8 cellular contexts compared by ENCODE assay signal in the genomic region with DNA sequence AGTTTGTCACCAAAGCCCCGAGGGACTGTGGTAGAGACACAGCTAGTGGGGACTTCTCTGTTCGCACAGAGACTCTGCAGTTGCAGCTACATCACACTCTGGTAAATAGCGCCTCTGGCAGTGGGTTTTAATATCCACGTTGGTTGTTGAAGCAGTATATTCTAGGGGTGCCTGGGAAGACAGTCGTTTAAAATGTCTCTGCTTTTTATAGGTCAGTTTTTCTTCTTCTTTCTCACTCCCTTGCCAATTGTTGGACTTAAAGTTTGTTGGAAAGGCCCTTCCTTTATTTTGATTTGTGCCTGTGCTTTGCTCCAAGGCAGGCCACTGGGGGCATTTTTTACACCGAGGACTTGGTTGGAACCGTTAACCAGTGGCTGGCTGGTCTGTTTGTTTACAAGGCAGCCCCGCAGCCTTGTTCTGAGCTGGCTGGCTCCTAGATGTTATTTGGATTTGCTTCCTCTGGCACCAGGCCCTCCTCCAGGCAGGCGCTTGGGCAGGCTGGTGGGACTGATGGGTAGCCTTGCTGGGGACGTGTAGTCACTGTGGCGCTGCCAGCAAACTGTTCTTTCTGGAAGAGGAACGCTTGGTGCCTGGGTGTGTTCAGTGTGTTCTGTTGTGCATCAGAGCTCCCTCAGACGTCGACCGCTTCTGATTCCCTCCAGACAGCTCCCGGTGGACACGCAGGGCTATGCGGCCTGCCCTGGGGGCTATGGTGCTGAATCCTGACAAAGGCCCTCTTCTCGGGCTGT.
DNase-seq lines count a peak whose midpoint lies in the region; ATAC-seq and TF ChIP-seq lines count a peak whose summit lies in the region.

No MANE protein-coding gene starts in this region.

- TF ChIP-seq CTCF in chondrocyte (IDR thresholded peaks at IDR 0.05) = peak; percentile 41
- no peak for TF ChIP-seq CTCF in neural crest cell (conservative IDR thresholded peaks at IDR 0.05)

- DNase-seq in COLO668 (lab: John Stamatoyannopoulos, UW; ENCODE audit: unreplicated experiment) (peak; percentile 20), NCI-H1694 (lab: John Stamatoyannopoulos, UW) (peak; percentile 75), chondrocyte (ENCODE audit: low spot score) (no peak), neural crest cell (ENCODE audit: low read depth, low spot score) (no peak), AML-193 (lab: John Stamatoyannopoulos, UW) (no peak)

- H3K4me1 Mint-ChIP-seq in chondrocyte (ENCODE audit: low read depth) (peaks cover 39% of the 10 kb centered on the region), neural crest cell (peaks cover 16% of the 10 kb centered on the region)

- ATAC-seq in HG02759 (IDR thresholded peaks at IDR 0.05; ENCODE audit: unreplicated experiment) (no peak), GM18498 (IDR thresholded peaks at IDR 0.05; ENCODE audit: unreplicated experiment) (no peak), HG02763 (IDR thresholded peaks at IDR 0.05; ENCODE audit: unreplicated experiment) (no peak)

- H3K9me3 Mint-ChIP-seq in chondrocyte (ENCODE audit: low read depth) = no peaks in the 10 kb centered on the region
- no peaks in the 10 kb centered on the region for H3K9me3 Mint-ChIP-seq in neural crest cell

- H3K27ac Mint-ChIP-seq in chondrocyte (ENCODE audit: unreplicated experiment) = peak overlapping the region; percentile 67
- H3K27ac Mint-ChIP-seq in neural crest cell (ENCODE audit: unreplicated experiment) = peak overlapping the region; percentile 81

- H3K36me3 Mint-ChIP-seq in chondrocyte (ENCODE audit: low read depth) (peaks cover 11% of the 10 kb centered on the region), neural crest cell (ENCODE audit: low read depth) (peaks cover 3% of the 10 kb centered on the region)

- H3K4me3 Mint-ChIP-seq in chondrocyte (ENCODE audit: unreplicated experiment) (no peak overlapping the region), neural crest cell (no peak overlapping the region)

- H3K27me3 Mint-ChIP-seq in chondrocyte (ENCODE audit: low read depth) (no peaks in the 10 kb centered on the region), neural crest cell (ENCODE audit: low read depth) (no peaks in the 10 kb centered on the region)

Comparison
In these comparisons a context has a peak if more than half of its experiments do, and no peak if none do; other contexts are left out.
1. DNase-seq: peak in COLO668 (single experiment) and NCI-H1694 (single experiment); none in chondrocyte (single experiment), neural crest cell (single experiment) and AML-193 (0 of 2).